Comparison of ENCODE assay signal across 11 cellular contexts in the genomic region with DNA sequence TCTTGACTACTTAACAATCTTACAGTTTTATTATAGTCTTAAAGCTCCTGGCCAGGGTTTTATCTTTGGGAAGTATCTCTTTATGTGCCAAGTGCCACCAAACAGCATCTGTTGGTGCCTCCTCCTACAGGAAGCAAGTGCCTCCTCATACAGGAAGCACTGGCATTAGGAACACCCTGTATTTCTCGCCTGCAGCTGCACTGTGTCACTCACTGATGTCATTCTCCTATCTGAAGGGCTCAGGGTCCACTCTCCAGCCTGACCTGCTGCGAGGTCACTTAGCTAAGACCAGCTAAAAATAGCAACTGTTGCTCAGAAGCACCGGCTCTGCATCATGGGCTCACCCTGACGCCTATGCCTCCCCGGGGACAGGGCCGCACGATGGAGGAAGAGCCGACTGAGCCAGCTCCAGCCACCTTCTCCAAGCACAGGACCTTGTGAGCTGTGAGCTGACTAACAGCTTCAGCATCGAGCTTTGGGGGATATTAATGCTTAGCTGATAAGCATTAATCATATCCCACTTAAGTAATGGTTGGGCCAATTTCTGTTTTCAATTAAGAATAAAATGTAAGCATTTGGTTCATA.
A peak's percentile ranks its signal among the peaks of the same experiment; 100 is the strongest.
DNase-seq lines count a peak whose midpoint lies in the region; ATAC-seq and TF ChIP-seq lines count a peak whose summit lies in the region.
"Had no signal": no experiment of that assay in that cellular context is flagged by ENCODE, and none has a peak within 500 bp of the region (broad histone marks: within the 10 kb centered on the region; RNA-seq: fewer than 3 reads in every experiment).

No MANE protein-coding gene starts in this region.

- H3K27me3 ChIP-seq in endodermal cell (ENCODE audit: control insufficient read depth, insufficient read depth, low read length, poor library complexity, severe bottlenecking): no peaks in the 10 kb centered on the region
- H3K27me3 ChIP-seq in dorsolateral prefrontal cortex: no peaks in the 10 kb centered on the region

- H3K27ac ChIP-seq in endodermal cell (ENCODE audit: low read depth, low read length): no peak overlapping the region
- H3K27ac ChIP-seq in dorsolateral prefrontal cortex: peak overlapping the region in 4 of 59 donors; percentile 21 to 68 (median 54)

- no peaks in the 10 kb centered on the region for H3K27me3 Mint-ChIP-seq in endodermal cell (ENCODE audit: insufficient read depth)

- H3K36me3 Mint-ChIP-seq in endodermal cell (ENCODE audit: low read depth): no peaks in the 10 kb centered on the region
- H3K36me3 Mint-ChIP-seq: immature natural killer cell had no signal

- no peak overlapping the region for H3K4me3 Mint-ChIP-seq in endodermal cell
- H3K4me3 Mint-ChIP-seq: immature natural killer cell had no signal

- H3K27ac Mint-ChIP-seq in endodermal cell: no peak overlapping the region

- no peaks in the 10 kb centered on the region for H3K9me3 Mint-ChIP-seq in endodermal cell
- H3K9me3 Mint-ChIP-seq: immature natural killer cell had no signal

- H3K4me3 ChIP-seq in endodermal cell (ENCODE audit: low read length) (no peak overlapping the region), dorsolateral prefrontal cortex (no peak overlapping the region)

- H3K4me1 ChIP-seq in endodermal cell (ENCODE audit: control insufficient read depth, insufficient read depth, low read length): peaks cover 17% of the 10 kb centered on the region

- intact Hi-C loops in dorsolateral prefrontal cortex (cut with DNase I): no loop called here

- H3K4me1 Mint-ChIP-seq in endodermal cell: peaks cover 46% of the 10 kb centered on the region

- no peaks in the 10 kb centered on the region for H3K36me3 ChIP-seq in endodermal cell (ENCODE audit: control insufficient read depth, insufficient read depth, low read length)

- TF ChIP-seq CTCF in endodermal cell (conservative IDR thresholded peaks at IDR 0.05): no peak
- TF ChIP-seq CTCF in dorsolateral prefrontal cortex (IDR thresholded peaks at IDR 0.05 in 54 of 56, conservative IDR thresholded peaks at IDR 0.05 in 2 of 56; ENCODE audit: low read depth in 1 of 56, partially characterized antibody in 56 of 56): no peak

- 88 to 95% methylated on average over 7 to 8 of the region's 9 CpGs for WGBS in endodermal cell (ENCODE audit: insufficient coverage in 1 of 2, insufficient read length in 1 of 2), 2 experiments

- H3K9me3 ChIP-seq in endodermal cell (ENCODE audit: control insufficient read depth, low read length): no peaks in the 10 kb centered on the region

- DNase-seq in AG08395 (ENCODE audit: low spot score) (peak; percentile 84), M059J (ENCODE audit: low read depth) (peak; percentile 90), endodermal cell (peak; percentile 40), myocyte (ENCODE audit: low read depth) (peak; percentile 95), dorsolateral prefrontal cortex (no peak), putamen (ENCODE audit: low spot score) (no peak)
- DNase-seq: DMS79 treated with DMSO at 0.1 percent for 48 hours, immature natural killer cell, NCI-H526 had no signal

- no peak overlapping the region for H3K9ac ChIP-seq in endodermal cell (ENCODE audit: extremely low read depth, low read length, poor library complexity, severe bottlenecking)

- ATAC-seq in HG03108 (IDR thresholded peaks at IDR 0.05; ENCODE audit: unreplicated experiment): no peak
- no peak for ATAC-seq in GM21447 (IDR thresholded peaks at IDR 0.05; ENCODE audit: unreplicated experiment)

Comparison
In these comparisons a context has a peak if more than half of its experiments do, and no peak if none do; other contexts are left out.
1. DNase-seq: peak in AG08395 (single experiment), M059J (single experiment), endodermal cell (single experiment) and myocyte (single experiment); none in dorsolateral prefrontal cortex (0 of 10) and putamen (single experiment).